Comparison of ENCODE assay signal across 21 cellular contexts in the genomic region with DNA sequence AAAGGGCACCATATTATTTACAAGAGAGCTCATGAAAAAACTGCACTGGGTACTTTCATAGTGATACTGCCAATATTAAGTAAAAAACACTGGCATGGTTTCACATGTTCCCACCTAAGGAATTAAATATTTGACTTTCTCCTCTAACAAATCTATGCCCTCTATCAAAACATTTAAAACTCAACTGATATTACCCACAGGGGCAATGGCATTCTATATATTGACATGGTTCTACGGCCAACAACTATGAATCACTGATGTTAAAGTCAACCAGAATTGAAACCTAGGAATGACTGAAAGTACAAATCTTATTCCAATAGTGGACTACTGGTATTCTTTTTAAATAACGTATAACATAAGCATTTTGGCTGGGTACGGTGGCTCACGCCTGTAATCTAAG.
"Had no signal": no experiment of that assay in that cellular context is flagged by ENCODE, and none has a peak within 500 bp of the region (broad histone marks: within the 10 kb centered on the region; RNA-seq: fewer than 3 reads in every experiment).

No MANE protein-coding gene starts in this region.

- ATAC-seq: HepG2, Panc1 had no signal

- H3K9ac ChIP-seq: SK-N-SH had no signal

- DNase-seq: Karpas-422, KG1, MM.1S, NCI-H1092 treated with DMSO at 0.1 percent for 48 hours, NCI-H1436, NCI-H187, NCI-H2029, NCI-H2081 treated with DMSO at 0.1 percent for 48 hours, NCI-H2171, NCI-H226, NCI-H446, NCI-H510A, NCI-H524 treated with DMSO at 0.1 percent for 48 hours, NCI-H69, NCI-H774, SHP77, SK-N-SH, SW 1271 had no signal

- H3K4me2 ChIP-seq: SK-N-SH had no signal

- FAIRE-seq: HepG2 had no signal

- H3K27ac ChIP-seq: RWPE1 had no signal

- H3K9me3 ChIP-seq: SK-N-SH had no signal

- H3K9me2 ChIP-seq: SK-N-SH had no signal
